Comparison of ENCODE assay signal across 10 cellular contexts in genomic region chr1:232477728-232478127, GRCh38.
DNase-seq lines count a peak whose midpoint lies in the region; ATAC-seq and TF ChIP-seq lines count a peak whose summit lies in the region.
"Had no signal": no experiment of that assay in that cellular context is flagged by ENCODE, and none has a peak within 500 bp of the region (broad histone marks: within the 10 kb centered on the region; RNA-seq: fewer than 3 reads in every experiment).

No MANE protein-coding gene starts in this region.

- no peak for TF ChIP-seq CTCF in fibroblast of villous mesenchyme (IDR thresholded peaks at IDR 0.05; ENCODE audit: insufficient read depth, low read depth, low read length)

- peak; percentile 95 for DNase-seq in GM04504 (ENCODE audit: low read depth)
- peak; percentile 93 for DNase-seq in fibroblast of villous mesenchyme (ENCODE audit: low read depth)
- peak; percentile 24 for DNase-seq in retina
- DNase-seq in activated naive CD4-positive, alpha-beta T cell (lab: John Stamatoyannopoulos, UW), result no peak
- DNase-seq in globus pallidus (ENCODE audit: low spot score), result no peak
- DNase-seq in NCI-H774 (lab: John Stamatoyannopoulos, UW), result no peak
- DNase-seq: activated CD4-positive, alpha-beta T cell treated with anti-CD3 and anti-CD28 coated beads, Interleukin-2, amount 50 U/mL, for 48 hours; dermis blood vessel endothelial cell had no signal

- no peak for ATAC-seq in HG02852 (IDR thresholded peaks at IDR 0.05; ENCODE audit: unreplicated experiment)

- H3K4me3 ChIP-seq in fibroblast of villous mesenchyme (ENCODE audit: low read depth, low read length), result no peak overlapping the region

TF ChIP-seq in PFSK-1, 5 proteins besides CTCF, POLR2A, EP300 and RAD21:
- TF ChIP-seq TAF1 (IDR thresholded peaks at IDR 0.05; ENCODE audit: borderline replicate concordance, insufficient read depth, low read length) (no peak), SIN3A (IDR thresholded peaks at IDR 0.05; ENCODE audit: borderline replicate concordance, insufficient read depth, low read length) (no peak), POLR2AphosphoS5 (IDR thresholded peaks at IDR 0.05; ENCODE audit: low read depth, low read length) (no peak), FOXP2 (optimal IDR thresholded peaks at IDR 0.05; ENCODE audit: borderline replicate concordance, extremely low read depth, extremely low read length, insufficient read depth) (peak; percentile 29)
- TF ChIP-seq, protein P1, sequence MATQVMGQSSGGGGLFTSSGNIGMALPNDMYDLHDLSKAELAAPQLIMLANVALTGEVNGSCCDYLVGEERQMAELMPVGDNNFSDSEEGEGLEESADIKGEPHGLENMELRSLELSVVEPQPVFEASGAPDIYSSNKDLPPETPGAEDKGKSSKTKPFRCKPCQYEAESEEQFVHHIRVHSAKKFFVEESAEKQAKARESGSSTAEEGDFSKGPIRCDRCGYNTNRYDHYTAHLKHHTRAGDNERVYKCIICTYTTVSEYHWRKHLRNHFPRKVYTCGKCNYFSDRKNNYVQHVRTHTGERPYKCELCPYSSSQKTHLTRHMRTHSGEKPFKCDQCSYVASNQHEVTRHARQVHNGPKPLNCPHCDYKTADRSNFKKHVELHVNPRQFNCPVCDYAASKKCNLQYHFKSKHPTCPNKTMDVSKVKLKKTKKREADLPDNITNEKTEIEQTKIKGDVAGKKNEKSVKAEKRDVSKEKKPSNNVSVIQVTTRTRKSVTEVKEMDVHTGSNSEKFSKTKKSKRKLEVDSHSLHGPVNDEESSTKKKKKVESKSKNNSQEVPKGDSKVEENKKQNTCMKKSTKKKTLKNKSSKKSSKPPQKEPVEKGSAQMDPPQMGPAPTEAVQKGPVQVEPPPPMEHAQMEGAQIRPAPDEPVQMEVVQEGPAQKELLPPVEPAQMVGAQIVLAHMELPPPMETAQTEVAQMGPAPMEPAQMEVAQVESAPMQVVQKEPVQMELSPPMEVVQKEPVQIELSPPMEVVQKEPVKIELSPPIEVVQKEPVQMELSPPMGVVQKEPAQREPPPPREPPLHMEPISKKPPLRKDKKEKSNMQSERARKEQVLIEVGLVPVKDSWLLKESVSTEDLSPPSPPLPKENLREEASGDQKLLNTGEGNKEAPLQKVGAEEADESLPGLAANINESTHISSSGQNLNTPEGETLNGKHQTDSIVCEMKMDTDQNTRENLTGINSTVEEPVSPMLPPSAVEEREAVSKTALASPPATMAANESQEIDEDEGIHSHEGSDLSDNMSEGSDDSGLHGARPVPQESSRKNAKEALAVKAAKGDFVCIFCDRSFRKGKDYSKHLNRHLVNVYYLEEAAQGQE (IDR thresholded peaks at IDR 0.05; ENCODE audit: insufficient read depth in 1 of 2, low read depth in 2 of 2, low read length in 2 of 2), result peak in 1 of 2 experiments; percentile 70; a peak in 2 of 4 replicates

Comparison
In these comparisons a context has a peak if more than half of its experiments do, and no peak if none do; other contexts are left out.
1. DNase-seq: peak in GM04504 (single experiment), fibroblast of villous mesenchyme (single experiment) and retina (single experiment); none in activated naive CD4-positive, alpha-beta T cell (0 of 4), globus pallidus (single experiment) and NCI-H774 (single experiment).